Comparison of ENCODE assay signal across 1 cellular context in the genomic region with DNA sequence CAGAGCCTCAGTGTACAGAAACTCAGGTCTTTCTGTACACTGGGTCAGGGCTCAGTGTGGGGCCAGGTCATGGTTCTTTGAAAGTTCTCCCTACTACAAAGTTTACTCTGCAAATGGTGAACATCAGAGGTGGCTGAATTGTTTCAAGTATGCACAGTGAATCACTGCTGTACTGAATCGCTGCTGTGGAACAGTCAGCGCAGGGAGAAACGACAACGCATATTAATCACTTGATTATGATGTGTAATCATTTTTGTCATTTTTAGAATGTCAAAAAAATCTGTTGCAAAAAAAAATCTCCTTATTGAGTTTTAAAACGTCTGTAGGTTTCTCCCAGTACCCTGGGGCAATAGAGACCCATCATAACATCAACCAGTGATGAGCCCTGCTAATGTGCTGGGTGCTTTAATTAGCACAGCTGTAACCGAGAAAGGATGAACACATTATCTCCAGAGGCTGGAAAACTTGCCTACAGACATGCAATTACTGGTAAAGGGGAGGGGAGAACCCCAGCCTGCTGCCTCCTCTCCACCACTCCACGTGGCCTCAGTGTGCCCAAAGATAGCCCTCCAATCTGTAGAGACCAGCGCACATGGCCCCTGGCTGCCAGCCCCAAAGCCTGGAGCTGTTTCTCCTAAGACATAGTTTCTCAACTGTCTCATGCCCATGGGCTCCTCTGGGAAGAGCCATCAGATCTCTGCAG.
TF ChIP-seq lines count a peak whose summit lies in the region.

No MANE protein-coding gene starts in this region.

TF ChIP-seq in H1, 55 proteins besides CTCF, POLR2A, EP300 and RAD21 (continued from another document):
- no peak for TF ChIP-seq TEAD4 (IDR thresholded peaks at IDR 0.05; ENCODE audit: low read depth, low read length)
- no peak for TF ChIP-seq GTF2F1 (IDR thresholded peaks at IDR 0.05; ENCODE audit: borderline replicate concordance, low read depth, low read length)
TF ChIP-seq in H1: peak in this region for 0.
